In the genomic region with DNA sequence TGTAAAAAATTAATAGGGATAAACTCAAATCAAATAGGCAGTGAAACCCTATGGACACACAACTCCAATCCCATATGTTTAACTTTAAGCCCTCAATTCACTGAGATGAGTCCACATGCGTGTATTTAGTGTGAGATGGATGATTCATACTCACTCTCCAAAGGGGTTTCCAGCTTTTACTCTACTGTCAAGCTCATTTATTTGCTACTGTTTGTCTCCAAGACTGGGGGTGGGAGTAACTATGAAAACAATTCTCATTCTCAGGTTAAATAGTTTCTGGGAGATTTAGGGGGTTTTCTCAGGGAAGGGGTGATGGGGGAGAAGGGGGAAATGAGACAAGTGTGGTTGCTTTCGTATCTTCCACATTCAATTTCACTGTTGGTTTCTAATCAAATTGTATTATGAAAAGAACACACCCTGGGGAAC, we compare ENCODE assay signal across 16 cellular contexts. TPM values are rescaled to one million over a fixed set of nuclear protein-coding genes. Genes with fewer than 3 reads are reported as not detected.
A peak's percentile ranks its signal among the peaks of the same experiment; 100 is the strongest.
DNase-seq lines count a peak whose midpoint lies in the region; ATAC-seq and TF ChIP-seq lines count a peak whose summit lies in the region.
"Had no signal": no experiment of that assay in that cellular context is flagged by ENCODE, and none has a peak within 500 bp of the region (broad histone marks: within the 10 kb centered on the region; RNA-seq: fewer than 3 reads in every experiment).

No MANE protein-coding gene starts in this region.

- H3K27ac Mint-ChIP-seq in CD8-positive, alpha-beta memory T cell: peak overlapping the region; percentile 89 to 100 (median 98)
- peak overlapping the region; percentile 45 for H3K27ac Mint-ChIP-seq in T-helper 2 cell treated with Interferon-gamma antibody and Interleukin-4, amounts not matched to agents 5 μg/mL and 100 μg/mL, for 36 hours

- no peak overlapping the region for H2BK5ac ChIP-seq in mesenchymal stem cell (ENCODE audit: low read depth, low read length, poor library complexity, severe bottlenecking)

- POLR2A ChIA-PET in CD8-positive, alpha-beta memory T cell (lab: Charles Lee): interaction anchor here (0.6 to 4.6 kb wide), 2 partner anchors 23 to 36 kb away, joined by 3 to 74 read pairs; a partner anchor contains a TSS

- H3K27me3 ChIP-seq in CD8-positive, alpha-beta memory T cell (ENCODE audit: insufficient read depth, low read length, poor library complexity, severe bottlenecking): no peaks in the 10 kb centered on the region
- no peaks in the 10 kb centered on the region for H3K27me3 ChIP-seq in mesenchymal stem cell (ENCODE audit: control insufficient read depth in 1 of 2, insufficient read depth in 1 of 2, low read length in 2 of 2)
- no peaks in the 10 kb centered on the region for H3K27me3 ChIP-seq in WERI-Rb-1 (ENCODE audit: insufficient read depth, low read depth, severe bottlenecking)
- H3K27me3 ChIP-seq: colonic mucosa, pancreas had no signal

- H3K4ac ChIP-seq in mesenchymal stem cell (ENCODE audit: low read depth in 1 of 2, low read length in 2 of 2): no peak overlapping the region

- H3K36me3 ChIP-seq in CD8-positive, alpha-beta memory T cell (ENCODE audit: insufficient read depth, low read length): peaks cover 13% of the 10 kb centered on the region
- H3K36me3 ChIP-seq in mesenchymal stem cell (ENCODE audit: control insufficient read depth in 1 of 2, insufficient read depth in 2 of 2, low read depth in 1 of 2, low read length in 2 of 2): peaks cover 3 to 36% of the 10 kb centered on the region in 2 experiments
- H3K36me3 ChIP-seq in WERI-Rb-1: peaks cover 9% of the 10 kb centered on the region
- H3K36me3 ChIP-seq: colonic mucosa, pancreas had no signal

- H3K27me3 Mint-ChIP-seq in CD8-positive, alpha-beta memory T cell: peaks cover 0 to 2% of the 10 kb centered on the region in 2 donors
- H3K27me3 Mint-ChIP-seq in T-helper 2 cell treated with Interferon-gamma antibody and Interleukin-4, amounts not matched to agents 5 μg/mL and 100 μg/mL, for 36 hours (ENCODE audit: low read depth): no peaks in the 10 kb centered on the region

- H3K14ac ChIP-seq in mesenchymal stem cell (ENCODE audit: low read length in 2 of 2): no peak overlapping the region

- H3K4me2 ChIP-seq in mesenchymal stem cell (ENCODE audit: low read length, poor library complexity, severe bottlenecking): no peak overlapping the region

- no peaks in the 10 kb centered on the region for H3K9me3 Mint-ChIP-seq in CD8-positive, alpha-beta memory T cell
- H3K9me3 Mint-ChIP-seq in T-helper 2 cell treated with Interferon-gamma antibody and Interleukin-4, amounts not matched to agents 5 μg/mL and 100 μg/mL, for 36 hours: no peaks in the 10 kb centered on the region

- no CpG with 5 or more reads among the region's 2 CpGs for WGBS in mesenchymal stem cell

- no peak overlapping the region for H4K8ac ChIP-seq in mesenchymal stem cell (ENCODE audit: low read length)

- CTCF ChIA-PET in CD8-positive, alpha-beta memory T cell (lab: Charles Lee): interaction anchor here (0.8 to 3.7 kb wide), 2 partner anchors 18 to 114 kb away, joined by 3 to 15 read pairs; no protein-coding TSS in a partner anchor

- no peak overlapping the region for H3K9ac ChIP-seq in mesenchymal stem cell (ENCODE audit: low read length)

- H4K91ac ChIP-seq in mesenchymal stem cell (ENCODE audit: low read length): no peak overlapping the region

- no peak overlapping the region for H2BK120ac ChIP-seq in mesenchymal stem cell (ENCODE audit: low read depth, low read length)

- no peak overlapping the region for H3K18ac ChIP-seq in mesenchymal stem cell (ENCODE audit: low read depth in 1 of 2, low read length in 2 of 2)

- in situ Hi-C loops in GM13977 (cut with MboI; ENCODE audit: low pct_unique_long_range_greater_than_20kb, low sequenced_read_pairs, unreplicated experiment): no loop called here

- peaks cover 5% of the 10 kb centered on the region for H3K79me1 ChIP-seq in mesenchymal stem cell (replicated peaks; ENCODE audit: low read length, poor library complexity, severe bottlenecking)

- H3K27ac ChIP-seq in CD8-positive, alpha-beta memory T cell (ENCODE audit: low read depth, low read length): no peak overlapping the region
- H3K27ac ChIP-seq in mesenchymal stem cell (ENCODE audit: low read length, poor library complexity, severe bottlenecking): no peak overlapping the region
- no peak overlapping the region for H3K27ac ChIP-seq in WERI-Rb-1
- H3K27ac ChIP-seq: colonic mucosa, pancreas had no signal

- H3K4me1 ChIP-seq in CD8-positive, alpha-beta memory T cell (ENCODE audit: insufficient read depth, low read length): peaks cover 41% of the 10 kb centered on the region
- peaks cover 5% of the 10 kb centered on the region for H3K4me1 ChIP-seq in mesenchymal stem cell (ENCODE audit: control insufficient read depth, insufficient read depth, low read depth, low read length)
- H3K4me1 ChIP-seq: colonic mucosa had no signal

- H3K9me3 ChIP-seq in CD8-positive, alpha-beta memory T cell (ENCODE audit: low read length): no peaks in the 10 kb centered on the region
- H3K9me3 ChIP-seq in mesenchymal stem cell (ENCODE audit: control insufficient read depth, low read length) (no peaks in the 10 kb centered on the region), WERI-Rb-1 (ENCODE audit: severe bottlenecking) (peaks cover 7% of the 10 kb centered on the region)
- H3K9me3 ChIP-seq: colonic mucosa, pancreas had no signal

- peaks cover 54 to 67% (median 63%) of the 10 kb centered on the region in 3 donors for H3K4me1 Mint-ChIP-seq in CD8-positive, alpha-beta memory T cell
- peaks cover 43% of the 10 kb centered on the region for H3K4me1 Mint-ChIP-seq in T-helper 2 cell treated with Interferon-gamma antibody and Interleukin-4, amounts not matched to agents 5 μg/mL and 100 μg/mL, for 36 hours (ENCODE audit: low read depth)

- no peak overlapping the region for H2AFZ ChIP-seq in mesenchymal stem cell (ENCODE audit: low read depth, low read length)

- no peak for TF ChIP-seq CTCF in GM13977 (IDR thresholded peaks at IDR 0.05; ENCODE audit: extremely low read depth, insufficient read depth, missing control alignments)
- no peak for TF ChIP-seq CTCF in WERI-Rb-1 (IDR thresholded peaks at IDR 0.05; ENCODE audit: low read depth, low read length)

- H2BK15ac ChIP-seq in mesenchymal stem cell (ENCODE audit: low read depth, poor library complexity, severe bottlenecking): no peak overlapping the region

- no peak for DNase-seq in CD8-positive, alpha-beta memory T cell
- DNase-seq in GM13977 (ENCODE audit: low spot score) (peak; percentile 58), mesenchymal stem cell (peak; percentile 16), NCI-H146 treated with DMSO at 0.1 percent for 48 hours (lab: John Stamatoyannopoulos, UW; ENCODE audit: unreplicated experiment) (no peak), NCI-H345 (lab: John Stamatoyannopoulos, UW) (no peak), WERI-Rb-1 (no peak)
- peak; percentile 25 for DNase-seq in T-helper 2 cell treated with Interferon-gamma antibody and Interleukin-4, amounts not matched to agents 5 μg/mL and 100 μg/mL, for 36 hours (ENCODE audit: low spot score)
- DNase-seq: aorta, colonic mucosa, kidney, midbrain, NCI-H1105 treated with DMSO at 0.1 percent for 48 hours, pancreas, SHP77, T-helper 9 cell had no signal

- H3K23ac ChIP-seq in mesenchymal stem cell (ENCODE audit: low read length in 2 of 2): no peak overlapping the region

- no peak for ATAC-seq in GM21825 (IDR thresholded peaks at IDR 0.05; ENCODE audit: unreplicated experiment)
- ATAC-seq: pancreas had no signal

- H2BK12ac ChIP-seq in mesenchymal stem cell (ENCODE audit: low read length in 2 of 2): no peak overlapping the region

- peak overlapping the region; percentile 25 to 99 (median 97) for H3K4me3 Mint-ChIP-seq in CD8-positive, alpha-beta memory T cell
- H3K4me3 Mint-ChIP-seq in T-helper 2 cell treated with Interferon-gamma antibody and Interleukin-4, amounts not matched to agents 5 μg/mL and 100 μg/mL, for 36 hours: peak overlapping the region; percentile 69

- H3K36me3 Mint-ChIP-seq in CD8-positive, alpha-beta memory T cell: peaks cover 0 to 68% (median 14%) of the 10 kb centered on the region in 3 donors
- H3K36me3 Mint-ChIP-seq in T-helper 2 cell treated with Interferon-gamma antibody and Interleukin-4, amounts not matched to agents 5 μg/mL and 100 μg/mL, for 36 hours (ENCODE audit: low read depth): peaks cover 52% of the 10 kb centered on the region

- no peak overlapping the region for H2AK5ac ChIP-seq in mesenchymal stem cell (ENCODE audit: low read length, severe bottlenecking)

- H3K4me3 ChIP-seq in CD8-positive, alpha-beta memory T cell (ENCODE audit: low read length): no peak overlapping the region
- no peak overlapping the region for H3K4me3 ChIP-seq in mesenchymal stem cell (ENCODE audit: insufficient read depth in 1 of 2, low read depth in 1 of 2, low read length in 2 of 2)
- H3K4me3 ChIP-seq in WERI-Rb-1 (ENCODE audit: low read depth, low read length): no peak overlapping the region
- H3K4me3 ChIP-seq: colonic mucosa, pancreas had no signal

RNA-seq across cellular contexts. Expression of a gene that starts 2.7 kb away (rescaled TPM):
- total RNA-seq in CD8-positive, alpha-beta memory T cell: 10 to 100 TPM; 37.1 to 39.7 TPM
- 169 TPM for polyA plus RNA-seq in CD8-positive, alpha-beta memory T cell
- polyA plus RNA-seq in mesenchymal stem cell (2013, experiment 1 of 2): 28.0 TPM
- polyA plus RNA-seq in mesenchymal stem cell (2013, experiment 2 of 2): 29.2 TPM

RNA-seq across cellular contexts. Expression of a gene that starts 22.6 kb away (rescaled TPM):
- total RNA-seq in CD8-positive, alpha-beta memory T cell: 100 to 1,000 TPM; 162 to 202 TPM
- 18.9 TPM for polyA plus RNA-seq in CD8-positive, alpha-beta memory T cell
- 114 TPM for polyA plus RNA-seq in mesenchymal stem cell (2013, experiment 1 of 2)
- 122 TPM for polyA plus RNA-seq in mesenchymal stem cell (2013, experiment 2 of 2)

RNA-seq across cellular contexts. Expression of a gene that starts 40.4 kb away (rescaled TPM):
- total RNA-seq in CD8-positive, alpha-beta memory T cell: 10 to 100 TPM; 24.1 to 27.6 TPM
- 16.5 TPM for polyA plus RNA-seq in CD8-positive, alpha-beta memory T cell
- 22.0 TPM for polyA plus RNA-seq in mesenchymal stem cell (2013, experiment 1 of 2)
- 21.4 TPM for polyA plus RNA-seq in mesenchymal stem cell (2013, experiment 2 of 2)

Comparison
In these comparisons a context has a peak if more than half of its experiments do, and no peak if none do; other contexts are left out.
1. DNase-seq: peak in GM13977 (single experiment), T-helper 2 cell treated with Interferon-gamma antibody and Interleukin-4, amounts not matched to agents 5 μg/mL and 100 μg/mL, for 36 hours (single experiment) and mesenchymal stem cell (single experiment); none in CD8-positive, alpha-beta memory T cell (0 of 5), NCI-H146 treated with DMSO at 0.1 percent for 48 hours (single experiment), NCI-H345 (single experiment) and WERI-Rb-1 (single experiment).